29 cellular contexts compared by ENCODE assay signal in the genomic region with DNA sequence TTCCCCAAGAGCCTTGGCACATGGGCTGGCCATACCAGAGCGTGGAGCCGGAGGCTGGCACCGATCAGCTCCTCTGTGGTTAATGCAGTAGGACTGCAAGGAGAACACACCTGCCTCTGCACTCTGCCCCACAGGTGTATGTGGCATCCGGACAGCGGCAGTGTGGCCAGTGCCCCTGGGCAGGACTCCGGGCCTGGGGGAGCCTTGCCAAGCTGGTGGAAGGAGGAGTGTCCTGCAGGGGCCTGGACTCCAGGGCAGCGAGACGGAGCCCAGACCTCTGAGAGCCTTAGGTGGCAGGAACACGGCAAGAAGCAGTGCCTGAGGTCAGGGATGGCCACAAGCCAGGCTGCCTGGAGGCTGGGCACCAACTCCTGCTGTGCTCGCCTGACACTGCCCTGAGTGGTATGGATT. TPM values are rescaled to one million over a fixed set of nuclear protein-coding genes. Genes with fewer than 3 reads are reported as not detected.
A peak's percentile ranks its signal among the peaks of the same experiment; 100 is the strongest.
DNase-seq lines count a peak whose midpoint lies in the region; ATAC-seq and TF ChIP-seq lines count a peak whose summit lies in the region.
"Had no signal": no experiment of that assay in that cellular context is flagged by ENCODE, and none has a peak within 500 bp of the region (broad histone marks: within the 10 kb centered on the region; RNA-seq: fewer than 3 reads in every experiment).

No MANE protein-coding gene starts in this region.

- no peak overlapping the region for H4K91ac ChIP-seq in H9 (ENCODE audit: insufficient read length, low read depth, low read length)

- intact Hi-C loops in left cardiac atrium (cut with DNase I) = no loop called here

- H2BK20ac ChIP-seq in H9 (ENCODE audit: low read depth, low read length, poor library complexity, severe bottlenecking) = no peak overlapping the region

- H3K79me1 ChIP-seq in H9 (ENCODE audit: insufficient read depth, low read depth, low read length, poor library complexity, severe bottlenecking) = no peaks in the 10 kb centered on the region

- no peak overlapping the region for H2BK5ac ChIP-seq in H9 (ENCODE audit: insufficient read length, low read length)

- no peak for ATAC-seq in activated T-cell treated with anti-CD3 and anti-CD28 coated beads, Interleukin-2, amount 50 U/mL, for 4 hours
- ATAC-seq in activated T-cell treated with anti-CD3 and anti-CD28 coated beads, Interleukin-2, amount 50 U/mL, for 72 hours (replicated peaks in 1 of 2) = no peak
- ATAC-seq in left cardiac atrium = no peak

- H3K4me2 ChIP-seq in H9 (ENCODE audit: insufficient read depth, insufficient read length, low read length) = no peak overlapping the region
- H3K4me2 ChIP-seq: neural progenitor cell had no signal

- H3K4me1 Mint-ChIP-seq in activated T-cell treated with anti-CD3 and anti-CD28 coated beads, Interleukin-2, amount 50 U/mL, for 4 hours (ENCODE audit: low read depth) = peaks cover 3% of the 10 kb centered on the region
- no peaks in the 10 kb centered on the region for H3K4me1 Mint-ChIP-seq in activated T-cell treated with anti-CD3 and anti-CD28 coated beads, Interleukin-2, amount 50 U/mL, for 72 hours (ENCODE audit: low read depth)
- H3K4me1 Mint-ChIP-seq in H9 = peaks cover 6 to 13% of the 10 kb centered on the region in 2 experiments; a peak in 3 of 4 replicates

- H3K4me1 ChIP-seq in H9 (ENCODE audit: insufficient read depth, low read length) = no peaks in the 10 kb centered on the region
- H3K4me1 ChIP-seq: prostate gland had no signal

- H4K5ac ChIP-seq in H9 (ENCODE audit: insufficient read length, low read depth, low read length) = no peak overlapping the region

- no peak overlapping the region for H3K56ac ChIP-seq in H9 (ENCODE audit: insufficient read length, low read depth, low read length)

- H3K9ac ChIP-seq in H9 (ENCODE audit: extremely low read depth, insufficient read length, low read length) = no peak overlapping the region
- H3K9ac ChIP-seq: GM23248, neural progenitor cell had no signal

- no peak overlapping the region for H2BK15ac ChIP-seq in H9 (ENCODE audit: low read depth, low read length)

- no peak overlapping the region for H3K14ac ChIP-seq in H9 (ENCODE audit: insufficient read depth, low read length)

- DNase-seq in activated T-cell treated with anti-CD3 and anti-CD28 coated beads, Interleukin-2, amount 50 U/mL, for 4 hours = peak; percentile 3
- no peak for DNase-seq in activated T-cell treated with anti-CD3 and anti-CD28 coated beads, Interleukin-2, amount 50 U/mL, for 72 hours
- DNase-seq in LNCaP clone FGC (ENCODE audit: low read depth) (peak; percentile 0), left cardiac atrium (peak; percentile 15), retina (peak; percentile 7), SHP77 treated with DMSO at 0.1 percent for 48 hours (lab: John Stamatoyannopoulos, UW) (no peak), H9 (no peak), NCI-H187 (lab: John Stamatoyannopoulos, UW) (no peak)
- DNase-seq: activated CD4-positive, alpha-beta T cell treated with anti-CD3 and anti-CD28 coated beads for 48 hours; activated naive CD4-positive, alpha-beta T cell treated with anti-CD3 and anti-CD28 coated beads for 36 hours; activated T-cell treated with anti-CD3 and anti-CD28 coated beads, Interleukin-2, amount 50 U/mL, for 24 hours; amniotic stem cell; CD4-positive, alpha-beta memory T cell; DMS153; effector CD8-positive, alpha-beta T cell; erythroblast; GM23248; mammary epithelial cell; NCI-H1048; NCI-H187 treated with DMSO at 0.1 percent for 48 hours; NCI-H526 treated with DMSO at 0.1 percent for 48 hours; small intestine; stimulated activated CD4-positive, alpha-beta T cell treated with anti-CD3 and anti-CD28 coated beads, Interleukin-1b, Interleukin-23, amount 100 ng/mL, for 48 hours; stimulated activated CD8-positive, alpha-beta memory T cell treated with anti-CD3 and anti-CD28 coated beads, Interleukin-4, amount 100 ng/mL, for 48 hours had no signal

- H3K79me2 ChIP-seq in H9 (ENCODE audit: insufficient read depth, low read length) = no peaks in the 10 kb centered on the region

- H3K9me3 Mint-ChIP-seq in activated T-cell treated with anti-CD3 and anti-CD28 coated beads, Interleukin-2, amount 50 U/mL, for 4 hours = no peaks in the 10 kb centered on the region
- H3K9me3 Mint-ChIP-seq in activated T-cell treated with anti-CD3 and anti-CD28 coated beads, Interleukin-2, amount 50 U/mL, for 72 hours = no peaks in the 10 kb centered on the region
- H3K9me3 Mint-ChIP-seq in H9 = no peaks in the 10 kb centered on the region
- H3K9me3 Mint-ChIP-seq: activated naive CD4-positive, alpha-beta T cell treated with anti-CD3 and anti-CD28 coated beads for 36 hours; activated T-cell treated with anti-CD3 and anti-CD28 coated beads, Interleukin-2, amount 50 U/mL, for 24 hours; IgD-negative memory B cell; neural progenitor cell had no signal

- peaks cover 6% of the 10 kb centered on the region; the same call in 1 of the 2 replicates for H3K27me3 ChIP-seq in H9 (ENCODE audit: insufficient read depth, low read length)

- H2BK120ac ChIP-seq in H9 (ENCODE audit: low read depth, low read length, poor library complexity, severe bottlenecking) = no peak overlapping the region

- no peak overlapping the region for H3T11ph ChIP-seq in H9 (ENCODE audit: low read length)

- H2AFZ ChIP-seq in H9 (ENCODE audit: low read length) = no peak overlapping the region
- H2AFZ ChIP-seq: GM23248, neural progenitor cell had no signal

- no peak overlapping the region for H3K18ac ChIP-seq in H9 (ENCODE audit: insufficient read length, low read depth, low read length)

- H3K36me3 Mint-ChIP-seq in activated T-cell treated with anti-CD3 and anti-CD28 coated beads, Interleukin-2, amount 50 U/mL, for 4 hours (ENCODE audit: insufficient read depth) = no peaks in the 10 kb centered on the region
- no peaks in the 10 kb centered on the region for H3K36me3 Mint-ChIP-seq in activated T-cell treated with anti-CD3 and anti-CD28 coated beads, Interleukin-2, amount 50 U/mL, for 72 hours (ENCODE audit: insufficient read depth in 2 of 2)
- no peaks in the 10 kb centered on the region for H3K36me3 Mint-ChIP-seq in H9 (ENCODE audit: insufficient read depth in 1 of 3, low read depth in 3 of 3)
- H3K36me3 Mint-ChIP-seq: CD4-positive, alpha-beta memory T cell; IgD-negative memory B cell; neural progenitor cell had no signal

- H3K27ac ChIP-seq in H9 (ENCODE audit: insufficient read length, low read depth, low read length) = no peak overlapping the region
- H3K27ac ChIP-seq: GM23248, neural progenitor cell, prostate gland, tibial nerve had no signal

- no peak overlapping the region for H3K27ac Mint-ChIP-seq in activated T-cell treated with anti-CD3 and anti-CD28 coated beads, Interleukin-2, amount 50 U/mL, for 72 hours
- no peak overlapping the region for H3K27ac Mint-ChIP-seq in H9
- H3K27ac Mint-ChIP-seq: activated naive CD4-positive, alpha-beta T cell treated with anti-CD3 and anti-CD28 coated beads for 36 hours; activated T-cell treated with anti-CD3 and anti-CD28 coated beads, Interleukin-2, amount 50 U/mL, for 24 hours; IgD-negative memory B cell had no signal

- H3K4me3 ChIP-seq in LNCaP clone FGC (ENCODE audit: low read depth, low read length) = no peak overlapping the region
- H3K4me3 ChIP-seq: GM23248, neural progenitor cell, prostate gland, tibial nerve had no signal

- no peaks in the 10 kb centered on the region for H3K9me3 ChIP-seq in H9 (ENCODE audit: control insufficient read depth, low read depth, low read length)
- H3K9me3 ChIP-seq: prostate gland, tibial nerve had no signal

- no CpG with 5 or more reads among the region's 10 CpGs for WGBS in H9 (ENCODE audit: extremely low coverage, insufficient read length, low lambda C conversion rate)

- H3K23ac ChIP-seq in H9 (ENCODE audit: insufficient read length, low read depth, low read length) = no peak overlapping the region

- TF ChIP-seq CTCF in LNCaP clone FGC (IDR thresholded peaks at IDR 0.05; ENCODE audit: control insufficient read depth, extremely low read depth, insufficient read depth) (no peak), H9 (conservative IDR thresholded peaks at IDR 0.05) (no peak)

- H2AK5ac ChIP-seq in H9 (ENCODE audit: insufficient read length, low read length) = no peak overlapping the region

- no peaks in the 10 kb centered on the region for H3K23me2 ChIP-seq in H9 (ENCODE audit: insufficient read length, low read depth, low read length, poor library complexity, severe bottlenecking)

- H4K20me1 ChIP-seq in H9 (ENCODE audit: control insufficient read depth, insufficient read depth, insufficient read length) = no peaks in the 10 kb centered on the region

- H2BK12ac ChIP-seq in H9 (ENCODE audit: insufficient read length, low read depth, low read length) = no peak overlapping the region

- no peak overlapping the region for H4K8ac ChIP-seq in H9 (replicated peaks; ENCODE audit: insufficient read length, low read depth, low read length)

- H3K4ac ChIP-seq in H9 (ENCODE audit: low read depth, low read length) = no peak overlapping the region

- no peak overlapping the region for H3K4me3 Mint-ChIP-seq in activated T-cell treated with anti-CD3 and anti-CD28 coated beads, Interleukin-2, amount 50 U/mL, for 4 hours
- H3K4me3 Mint-ChIP-seq in activated T-cell treated with anti-CD3 and anti-CD28 coated beads, Interleukin-2, amount 50 U/mL, for 72 hours = no peak overlapping the region
- H3K4me3 Mint-ChIP-seq in H9 = no peak overlapping the region
- H3K4me3 Mint-ChIP-seq: activated naive CD4-positive, alpha-beta T cell treated with anti-CD3 and anti-CD28 coated beads for 36 hours; activated T-cell treated with anti-CD3 and anti-CD28 coated beads, Interleukin-2, amount 50 U/mL, for 24 hours; IgD-negative memory B cell; neural progenitor cell had no signal

- peaks cover 25% of the 10 kb centered on the region for H3K27me3 Mint-ChIP-seq in activated T-cell treated with anti-CD3 and anti-CD28 coated beads, Interleukin-2, amount 50 U/mL, for 4 hours (ENCODE audit: low read depth)
- H3K27me3 Mint-ChIP-seq in activated T-cell treated with anti-CD3 and anti-CD28 coated beads, Interleukin-2, amount 50 U/mL, for 72 hours (ENCODE audit: low read depth) = peaks cover 19% of the 10 kb centered on the region
- H3K27me3 Mint-ChIP-seq in H9 (ENCODE audit: low read depth) = peaks cover 57% of the 10 kb centered on the region

RNA-seq across cellular contexts. Expression of a gene that starts 5.2 kb away (rescaled TPM):
- total RNA-seq in activated T-cell treated with anti-CD3 and anti-CD28 coated beads, Interleukin-2, amount 50 U/mL, for 4 hours = 1 to 10 TPM in 2 of 3 donors, under 1 TPM in 1; 0.53 to 3.9 (median 2.0) TPM
- 1 to 10 TPM; 2.6 to 2.8 TPM for total RNA-seq in activated T-cell treated with anti-CD3 and anti-CD28 coated beads, Interleukin-2, amount 50 U/mL, for 72 hours
- 1 to 10 TPM; 1.7 to 2.1 TPM for total RNA-seq in left cardiac atrium
- total RNA-seq in H9 (2021) = 2.6 and 2.7 TPM in 2 replicates
- total RNA-seq: RPMI7951 had no signal

Comparison
In these comparisons a context has a peak if more than half of its experiments do, and no peak if none do; other contexts are left out.
1. DNase-seq: peak in activated T-cell treated with anti-CD3 and anti-CD28 coated beads, Interleukin-2, amount 50 U/mL, for 4 hours (single experiment), LNCaP clone FGC (single experiment), left cardiac atrium (single experiment) and retina (single experiment); none in activated T-cell treated with anti-CD3 and anti-CD28 coated beads, Interleukin-2, amount 50 U/mL, for 72 hours (0 of 2), SHP77 treated with DMSO at 0.1 percent for 48 hours (single experiment), H9 (single experiment) and NCI-H187 (0 of 2).